In genomic region chr6:84777888-84778287, GRCh38 we compare ENCODE assay signal across 23 cellular contexts. TPM values are rescaled to one million over a fixed set of nuclear protein-coding genes. Genes with fewer than 3 reads are reported as not detected.
DNase-seq lines count a peak whose midpoint lies in the region; ATAC-seq lines count a peak whose summit lies in the region.
"Had no signal": no experiment of that assay in that cellular context is flagged by ENCODE, and none has a peak within 500 bp of the region (broad histone marks: within the 10 kb centered on the region; RNA-seq: fewer than 3 reads in every experiment).

No MANE protein-coding gene starts in this region.

- no peak overlapping the region for H3K9ac ChIP-seq in GM23248

- H3K4me3 ChIP-seq in GM23248, result no peak overlapping the region
- H3K4me3 ChIP-seq: A549, smooth muscle cell, upper lobe of left lung had no signal

- H3K9me2 ChIP-seq in GM23248 (ENCODE audit: insufficient read depth), result no peaks in the 10 kb centered on the region

- H2AFZ ChIP-seq in GM23248, result no peak overlapping the region

- WGBS in GM23248 (ENCODE audit: low coverage in 1 of 2, low lambda C conversion rate in 2 of 2, missing lambda C conversion rate in 2 of 2), 2 experiments, result 0% methylated on average over 1 of the region's 1 CpG

- no peaks in the 10 kb centered on the region for H4K20me1 ChIP-seq in GM23248 (ENCODE audit: insufficient read depth)

- H3K4me2 ChIP-seq in GM23248 (ENCODE audit: unreplicated experiment), result peak overlapping the region; percentile 4
- H3K4me2 ChIP-seq: smooth muscle cell had no signal

- peaks cover 13% of the 10 kb centered on the region for H3K4me1 ChIP-seq in GM23248 (ENCODE audit: insufficient read depth)

- peaks cover 21% of the 10 kb centered on the region for H3F3A ChIP-seq in GM23248 (ENCODE audit: insufficient read depth)

- H3K79me2 ChIP-seq in GM23248 (ENCODE audit: insufficient read depth), result no peaks in the 10 kb centered on the region

- no peaks in the 10 kb centered on the region for H3K9me3 ChIP-seq in GM23248 (ENCODE audit: low read depth)
- H3K9me3 ChIP-seq: A549, upper lobe of left lung had no signal

- peak overlapping the region; percentile 37 for H3K27ac ChIP-seq in GM23248
- H3K27ac ChIP-seq: C4-2B, upper lobe of left lung had no signal

- DNase-seq in AG08395 (ENCODE audit: low spot score), result peak; percentile 78
- DNase-seq in GM23248, result peak; percentile 92
- peak; percentile 49 for DNase-seq in RKO (ENCODE audit: low spot score)
- peak; percentile 86 for DNase-seq in fibroblast of gingiva (ENCODE audit: low read depth)
- DNase-seq in activated CD4-positive, alpha-beta T cell treated with anti-CD3 and anti-CD28 coated beads for 1 hour, result no peak
- DNase-seq in NCI-H2029 (lab: John Stamatoyannopoulos, UW), result no peak
- no peak for DNase-seq in GDM1 (lab: John Stamatoyannopoulos, UW)
- DNase-seq: activated CD4-positive, alpha-beta memory T cell treated with anti-CD3 and anti-CD28 coated beads, Interleukin-2, amount 10 ng/mL, durations not matched to agents 7 days and 5 days; activated effector memory CD4-positive, alpha-beta T cell treated with Interleukin-2 at 50 U/mL for 16 hours; activated naive CD8-positive, alpha-beta T cell treated with anti-CD3 and anti-CD28 coated beads, Interleukin-2, amount 10 ng/mL, durations not matched to agents 7 days and 5 days; DND-41; Kasumi-1; naive thymus-derived CD8-positive, alpha-beta T cell; NCI-H1092 treated with DMSO at 0.1 percent for 48 hours; NCI-H2081; NCI-H82; SHP77 treated with DMSO at 0.1 percent for 48 hours; SW 1271; upper lobe of left lung had no signal

- no peak for ATAC-seq in HG03342 (IDR thresholded peaks at IDR 0.05; ENCODE audit: unreplicated experiment)
- ATAC-seq: A549; naive thymus-derived CD8-positive, alpha-beta T cell had no signal

- H3K27me3 ChIP-seq in GM23248 (replicated peaks; ENCODE audit: insufficient read depth), result peaks cover 6% of the 10 kb centered on the region

- in situ Hi-C loops in GM23248 (cut with MboI), result loop anchor here (10.0 kb wide), 2 partner anchors 347 to 547 kb away; no protein-coding TSS in a partner anchor

- H3K36me3 ChIP-seq in GM23248 (ENCODE audit: low read depth), result no peaks in the 10 kb centered on the region
- H3K36me3 ChIP-seq: upper lobe of left lung had no signal

RNA-seq across cellular contexts. Expression of gene TBX18, which starts 13.5 kb away (rescaled TPM):
- 13.5 and 16.2 TPM in 2 replicates for total RNA-seq in GM23248 (2014; rRNA removed; shearing (Covaris generic))
- polyA plus RNA-seq in GM23248 (2016; fragmentation: Nextera tagmentation; extraction: Ambion mirVana), result 5.1 and 5.7 TPM in 2 replicates
- total RNA-seq: activated CD4-positive, alpha-beta memory T cell treated with anti-CD3 and anti-CD28 coated beads, Interleukin-2, amount 10 ng/mL, durations not matched to agents 7 days and 5 days; activated naive CD8-positive, alpha-beta T cell treated with anti-CD3 and anti-CD28 coated beads, Interleukin-2, amount 10 ng/mL, durations not matched to agents 7 days and 5 days; naive thymus-derived CD8-positive, alpha-beta T cell had no signal
- polyA plus RNA-seq: naive thymus-derived CD8-positive, alpha-beta T cell had no signal

Comparison
In these comparisons a context has a peak if more than half of its experiments do, and no peak if none do; other contexts are left out.
1. DNase-seq: peak in AG08395 (single experiment), GM23248 (single experiment), RKO (single experiment) and fibroblast of gingiva (single experiment); none in activated CD4-positive, alpha-beta T cell treated with anti-CD3 and anti-CD28 coated beads for 1 hour (single experiment), NCI-H2029 (single experiment) and GDM1 (single experiment).